12 cellular contexts compared by ENCODE assay signal in genomic region chr10:4283841-4284610, GRCh38.
A peak's percentile ranks its signal among the peaks of the same experiment; 100 is the strongest.
DNase-seq lines count a peak whose midpoint lies in the region; ATAC-seq and TF ChIP-seq lines count a peak whose summit lies in the region.
"Had no signal": no experiment of that assay in that cellular context is flagged by ENCODE, and none has a peak within 500 bp of the region (broad histone marks: within the 10 kb centered on the region; RNA-seq: fewer than 3 reads in every experiment).

No MANE protein-coding gene starts in this region.

- no peaks in the 10 kb centered on the region for H3K36me3 Mint-ChIP-seq in activated T-cell treated with anti-CD3 and anti-CD28 coated beads, Interleukin-2, amount 50 U/mL, for 4 hours (ENCODE audit: insufficient read depth)

- ATAC-seq in heart right ventricle: peak; percentile 88 to 95 (median 93)
- ATAC-seq in psoas muscle: peak; percentile 79 to 91 (median 84)
- no peak for ATAC-seq in GM21723 (IDR thresholded peaks at IDR 0.05; ENCODE audit: unreplicated experiment)
- ATAC-seq in HG02981 (IDR thresholded peaks at IDR 0.05; ENCODE audit: unreplicated experiment): no peak
- no peak for ATAC-seq in activated T-cell treated with anti-CD3 and anti-CD28 coated beads, Interleukin-2, amount 50 U/mL, for 4 hours
- ATAC-seq: foreskin keratinocyte had no signal

- H3K9me3 ChIP-seq in heart right ventricle: no peaks in the 10 kb centered on the region
- no peaks in the 10 kb centered on the region for H3K9me3 ChIP-seq in psoas muscle
- no peaks in the 10 kb centered on the region for H3K9me3 ChIP-seq in MG63

- no peaks in the 10 kb centered on the region for H3K27me3 Mint-ChIP-seq in activated T-cell treated with anti-CD3 and anti-CD28 coated beads, Interleukin-2, amount 50 U/mL, for 4 hours (ENCODE audit: low read depth)

- TF ChIP-seq CTCF in heart right ventricle (IDR thresholded peaks at IDR 0.05): no peak
- no peak for TF ChIP-seq CTCF in psoas muscle (IDR thresholded peaks at IDR 0.05)

- H3K27me3 ChIP-seq in ACC112 (ENCODE audit: insufficient read depth, low read length): no peaks in the 10 kb centered on the region
- H3K27me3 ChIP-seq in heart right ventricle: no peaks in the 10 kb centered on the region
- no peaks in the 10 kb centered on the region for H3K27me3 ChIP-seq in psoas muscle (ENCODE audit: insufficient read depth in 3 of 3, low read length in 2 of 3)
- no peaks in the 10 kb centered on the region for H3K27me3 ChIP-seq in MG63
- H3K27me3 ChIP-seq: foreskin keratinocyte had no signal

- H3K27ac ChIP-seq in ACC112 (ENCODE audit: low read depth, low read length): peak overlapping the region; percentile 71
- H3K27ac ChIP-seq in heart right ventricle: peak overlapping the region; percentile 50 to 78 (median 68)
- peak overlapping the region; percentile 56 for H3K27ac ChIP-seq in psoas muscle
- H3K27ac ChIP-seq: foreskin keratinocyte had no signal

- H3K4me1 Mint-ChIP-seq in activated T-cell treated with anti-CD3 and anti-CD28 coated beads, Interleukin-2, amount 50 U/mL, for 4 hours (ENCODE audit: low read depth): peaks cover 9% of the 10 kb centered on the region

- DNase-seq in astrocyte of the hippocampus (ENCODE audit: low read depth, low spot score) (peak; percentile 53), heart right ventricle (peak; percentile 55 to 80), psoas muscle (peak; percentile 59 to 79), MG63 (no peak)
- no peak for DNase-seq in activated T-cell treated with anti-CD3 and anti-CD28 coated beads, Interleukin-2, amount 50 U/mL, for 4 hours
- DNase-seq: activated naive CD4-positive, alpha-beta T cell treated with anti-CD3 and anti-CD28 coated beads for 36 hours; foreskin keratinocyte; NCI-H2029 treated with DMSO at 0.1 percent for 48 hours; RPMI8226 had no signal

- H3K36me3 ChIP-seq in ACC112 (ENCODE audit: insufficient read depth, low read length): no peaks in the 10 kb centered on the region
- no peaks in the 10 kb centered on the region for H3K36me3 ChIP-seq in heart right ventricle
- H3K36me3 ChIP-seq in psoas muscle (ENCODE audit: insufficient read depth in 1 of 2, low read depth in 1 of 2): no peaks in the 10 kb centered on the region
- no peaks in the 10 kb centered on the region for H3K36me3 ChIP-seq in MG63

- H3K4me3 Mint-ChIP-seq in activated T-cell treated with anti-CD3 and anti-CD28 coated beads, Interleukin-2, amount 50 U/mL, for 4 hours: no peak overlapping the region
- H3K4me3 Mint-ChIP-seq: activated naive CD4-positive, alpha-beta T cell treated with anti-CD3 and anti-CD28 coated beads for 36 hours had no signal

- 37 to 41% methylated on average over 7 of the region's 7 CpGs for WGBS in heart right ventricle, 2 donors
- WGBS in psoas muscle, 3 donors: 14 to 24% (median 17%) methylated on average over 7 of the region's 7 CpGs

- intact Hi-C loops in heart right ventricle (cut with DNase I) (loop anchor here in 2 of 10 donors (2.0 to 10.0 kb wide), 3 partner anchors 41 to 378 kb away; no protein-coding TSS in a partner anchor), psoas muscle (cut with DNase I) (no loop called here)

- H3K4me1 ChIP-seq in ACC112 (ENCODE audit: control insufficient read depth, insufficient read depth, low read length, unreplicated experiment) (peaks cover 39% of the 10 kb centered on the region), heart right ventricle (peaks cover 3 to 61% (median 39%) of the 10 kb centered on the region in 9 donors), psoas muscle (peaks cover 16% of the 10 kb centered on the region)

- peak overlapping the region; percentile 80 for H2AFZ ChIP-seq in ACC112 (ENCODE audit: low read length, unreplicated experiment)

- H3K79me2 ChIP-seq in ACC112 (ENCODE audit: control insufficient read depth, insufficient read depth, low read length, unreplicated experiment): no peaks in the 10 kb centered on the region

- H3K4me3 ChIP-seq in ACC112 (ENCODE audit: low read depth, low read length) (peak overlapping the region; percentile 14; the same call in 1 of the 2 replicates), heart right ventricle (no peak overlapping the region), psoas muscle (no peak overlapping the region), MG63 (no peak overlapping the region)

- no peaks in the 10 kb centered on the region for H3K9me3 Mint-ChIP-seq in activated T-cell treated with anti-CD3 and anti-CD28 coated beads, Interleukin-2, amount 50 U/mL, for 4 hours
- H3K9me3 Mint-ChIP-seq: activated naive CD4-positive, alpha-beta T cell treated with anti-CD3 and anti-CD28 coated beads for 36 hours had no signal

Comparison
In these comparisons a context has a peak if more than half of its experiments do, and no peak if none do; other contexts are left out.
1. DNase-seq: peak in astrocyte of the hippocampus (single experiment), heart right ventricle (2 of 2) and psoas muscle (2 of 2); none in MG63 (single experiment) and activated T-cell treated with anti-CD3 and anti-CD28 coated beads, Interleukin-2, amount 50 U/mL, for 4 hours (single experiment).
2. ATAC-seq: peak in heart right ventricle (8 of 8) and psoas muscle (4 of 4); none in GM21723 (single experiment), HG02981 (single experiment) and activated T-cell treated with anti-CD3 and anti-CD28 coated beads, Interleukin-2, amount 50 U/mL, for 4 hours (0 of 2).
3. Peak in every context shown above with its lines, with median percentiles within 50 percentile points of each other: H3K27ac ChIP-seq.